ENCODE assay signal across 11 cellular contexts in genomic region chr12:52151153-52151858, GRCh38. TPM values are rescaled to one million over a fixed set of nuclear protein-coding genes. Genes with fewer than 3 reads are reported as not detected.
A peak's percentile ranks its signal among the peaks of the same experiment; 100 is the strongest.
DNase-seq lines count a peak whose midpoint lies in the region; ATAC-seq and TF ChIP-seq lines count a peak whose summit lies in the region.
"Had no signal": no experiment of that assay in that cellular context is flagged by ENCODE, and none has a peak within 500 bp of the region (broad histone marks: within the 10 kb centered on the region; RNA-seq: fewer than 3 reads in every experiment).

No MANE protein-coding gene starts in this region.

- no peak overlapping the region for H2AFZ ChIP-seq in HCT116 (ENCODE audit: low read depth, low read length, poor library complexity, severe bottlenecking)

- H3K27ac ChIP-seq in HCT116 (ENCODE audit: low read depth, low read length) = peak overlapping the region; percentile 100
- H3K27ac ChIP-seq: right lobe of liver had no signal

- peaks cover 74 to 96% of the 10 kb centered on the region in 2 experiments for H3K4me1 ChIP-seq in HCT116 (ENCODE audit: control insufficient read depth in 1 of 2, insufficient read depth in 2 of 2, low read length in 2 of 2)
- H3K4me1 ChIP-seq: right lobe of liver had no signal

- no peak for DNase-seq in HCT116 (ENCODE audit: low read depth, low spot score)
- DNase-seq in WTC11 (ENCODE audit: low spot score) = no peak
- DNase-seq in glutamatergic neuron = no peak
- DNase-seq in stimulated activated effector memory CD8-positive, alpha-beta T cell treated with anti-CD3 and anti-CD28 coated beads, Interleukin-12 subunit alpha, Interleukin-12 subunit beta, amount 100 ng/mL, for 72 hours (ENCODE audit: low spot score in 2 of 2) = no peak
- DNase-seq in NOMO-1 treated with dmso at 0.1 percent for 144 hours (lab: John Stamatoyannopoulos, UW; ENCODE audit: unreplicated experiment) = no peak
- DNase-seq in hepatic stellate cell (ENCODE audit: low spot score) = no peak
- no peak for DNase-seq in T1000 (lab: John Stamatoyannopoulos, UW)
- DNase-seq: NCI-H1417 treated with DMSO at 0.1 percent for 48 hours had no signal

- H3K9me3 Mint-ChIP-seq in WTC11 (no peaks in the 10 kb centered on the region), glutamatergic neuron (ENCODE audit: unreplicated experiment) (peaks cover 1% of the 10 kb centered on the region)
- H3K9me3 Mint-ChIP-seq in stimulated activated effector memory CD8-positive, alpha-beta T cell treated with anti-CD3 and anti-CD28 coated beads, Interleukin-12 subunit alpha, Interleukin-12 subunit beta, amount 100 ng/mL, for 72 hours = no peaks in the 10 kb centered on the region

- H4K20me1 ChIP-seq in HCT116 (ENCODE audit: insufficient read depth) = no peaks in the 10 kb centered on the region

- CTCF ChIA-PET in HCT116 (lab: Charles Lee) (interaction anchor here (0.7 to 1.8 kb wide), 5 partner anchors 176 to 728 kb away, joined by 3 to 9 read pairs (median 3); no protein-coding TSS in a partner anchor), WTC11 (lab: Charles Lee) (interaction anchor here (0.6 to 2.6 kb wide), 6 partner anchors 8 to 847 kb away, joined by 3 to 9 read pairs (median 3); no protein-coding TSS in a partner anchor)

- H3K4me2 ChIP-seq in HCT116 (ENCODE audit: low read length) = peak overlapping the region; percentile 87

- TF ChIP-seq CTCF in HCT116 (IDR thresholded peaks at IDR 0.05 in 2 of 3, conservative IDR thresholded peaks at IDR 0.05 in 1 of 3; ENCODE audit: borderline replicate concordance in 1 of 3, insufficient read depth in 1 of 3, low read depth in 2 of 3, low read length in 2 of 3) = no peak
- no peak for TF ChIP-seq CTCF in WTC11 (IDR thresholded peaks at IDR 0.05)
- TF ChIP-seq CTCF in glutamatergic neuron (IDR thresholded peaks at IDR 0.05; ENCODE audit: partially characterized antibody, unreplicated experiment) = no peak

- H3K36me3 Mint-ChIP-seq in WTC11 = no peaks in the 10 kb centered on the region
- no peaks in the 10 kb centered on the region for H3K36me3 Mint-ChIP-seq in glutamatergic neuron (ENCODE audit: unreplicated experiment)
- H3K36me3 Mint-ChIP-seq in stimulated activated effector memory CD8-positive, alpha-beta T cell treated with anti-CD3 and anti-CD28 coated beads, Interleukin-12 subunit alpha, Interleukin-12 subunit beta, amount 100 ng/mL, for 72 hours = no peaks in the 10 kb centered on the region

- peaks cover 6% of the 10 kb centered on the region; the same call in 1 of the 2 replicates for H3K79me2 ChIP-seq in HCT116 (ENCODE audit: insufficient read depth, low read length)

- peak overlapping the region; percentile 91 for H3K9ac ChIP-seq in HCT116 (ENCODE audit: low read length)

- no peak for TF ChIP-seq POLR2A in HCT116 (IDR thresholded peaks at IDR 0.05; ENCODE audit: borderline replicate concordance, extremely low read depth, insufficient read depth, insufficient read length)

- no TSS peak for BruUV-seq in HCT116 (replicated peaks; lab: Mats Ljungman, UMichigan)

- POLR2A ChIA-PET in HCT116 (lab: Charles Lee) (interaction anchor here (1.5 kb wide), 1 partner anchor 724 kb away, joined by 3 read pairs; no protein-coding TSS in a partner anchor), WTC11 (lab: Charles Lee) (no interaction called here)

- H3K27me3 Mint-ChIP-seq in WTC11 (ENCODE audit: low read depth) (no peaks in the 10 kb centered on the region), glutamatergic neuron (ENCODE audit: unreplicated experiment) (peaks cover 6% of the 10 kb centered on the region)

- H3K27me3 ChIP-seq in HCT116 (ENCODE audit: insufficient read depth, low read length) = no peaks in the 10 kb centered on the region
- H3K27me3 ChIP-seq: heart left ventricle, right lobe of liver had no signal

- H3K4me1 Mint-ChIP-seq in WTC11 = peaks cover 16% of the 10 kb centered on the region
- H3K4me1 Mint-ChIP-seq in glutamatergic neuron (ENCODE audit: low read depth, unreplicated experiment) = no peaks in the 10 kb centered on the region
- peaks cover 21% of the 10 kb centered on the region for H3K4me1 Mint-ChIP-seq in stimulated activated effector memory CD8-positive, alpha-beta T cell treated with anti-CD3 and anti-CD28 coated beads, Interleukin-12 subunit alpha, Interleukin-12 subunit beta, amount 100 ng/mL, for 72 hours

- intact Hi-C loops in HCT116 (cut with micrococcal nuclease) = no loop called here

- H3K4me3 Mint-ChIP-seq in WTC11 (peak overlapping the region; percentile 40; the same call in 1 of the 2 replicates), glutamatergic neuron (ENCODE audit: unreplicated experiment) (peak overlapping the region; percentile 55)
- peak overlapping the region; percentile 59 for H3K4me3 Mint-ChIP-seq in stimulated activated effector memory CD8-positive, alpha-beta T cell treated with anti-CD3 and anti-CD28 coated beads, Interleukin-12 subunit alpha, Interleukin-12 subunit beta, amount 100 ng/mL, for 72 hours

- H3K9me3 ChIP-seq in HCT116 (ENCODE audit: control insufficient read depth in 1 of 2, insufficient read depth in 1 of 2, low read depth in 1 of 2, low read length in 2 of 2) = no peaks in the 10 kb centered on the region
- H3K9me3 ChIP-seq: heart left ventricle, right lobe of liver had no signal

- no peaks in the 10 kb centered on the region for H3K36me3 ChIP-seq in HCT116 (ENCODE audit: control insufficient read depth in 1 of 2, insufficient read depth in 2 of 2, low read length in 2 of 2)
- H3K36me3 ChIP-seq: heart left ventricle, right lobe of liver had no signal

- RAD21 ChIA-PET in HCT116 (lab: Charles Lee; ENCODE audit: low non-redundant PET in 1 of 2, low total read pairs in 2 of 2, uncharacterized antibody in 2 of 2, unreplicated experiment in 2 of 2) = no interaction called here

- ATAC-seq in HCT116 = no peak
- no peak for ATAC-seq in WTC11
- ATAC-seq in stimulated activated effector memory CD8-positive, alpha-beta T cell treated with anti-CD3 and anti-CD28 coated beads, Interleukin-12 subunit alpha, Interleukin-12 subunit beta, amount 100 ng/mL, for 72 hours = no peak
- ATAC-seq in GM18861 (IDR thresholded peaks at IDR 0.05; ENCODE audit: unreplicated experiment) = no peak

- no peak overlapping the region for H3K27ac Mint-ChIP-seq in WTC11
- no peak overlapping the region for H3K27ac Mint-ChIP-seq in glutamatergic neuron (ENCODE audit: unreplicated experiment)
- peak overlapping the region; percentile 81 for H3K27ac Mint-ChIP-seq in stimulated activated effector memory CD8-positive, alpha-beta T cell treated with anti-CD3 and anti-CD28 coated beads, Interleukin-12 subunit alpha, Interleukin-12 subunit beta, amount 100 ng/mL, for 72 hours

- no peaks in the 10 kb centered on the region for H3K9me2 ChIP-seq in HCT116 (ENCODE audit: insufficient read depth)

- no peak for TF ChIP-seq RAD21 in HCT116 (IDR thresholded peaks at IDR 0.05; ENCODE audit: low read depth)

- peak overlapping the region in 1 of 2 experiments; percentile 41; a peak in 1 of 4 replicates for H3K4me3 ChIP-seq in HCT116 (replicated peaks in 1 of 2; ENCODE audit: low read depth in 1 of 2, low read length in 2 of 2)

TF ChIP-seq in HCT116, 20 proteins besides CTCF, POLR2A, EP300 and RAD21:
- TF ChIP-seq ZFX (IDR thresholded peaks at IDR 0.05) = peak; percentile 45
- TF ChIP-seq SIN3A (IDR thresholded peaks at IDR 0.05; ENCODE audit: low read depth) = no peak
TF ChIP-seq in HCT116: peak in this region for 1.

TF ChIP-seq in WTC11, 78 proteins besides CTCF, POLR2A, EP300 and RAD21:
- TF ChIP-seq, protein P1, sequence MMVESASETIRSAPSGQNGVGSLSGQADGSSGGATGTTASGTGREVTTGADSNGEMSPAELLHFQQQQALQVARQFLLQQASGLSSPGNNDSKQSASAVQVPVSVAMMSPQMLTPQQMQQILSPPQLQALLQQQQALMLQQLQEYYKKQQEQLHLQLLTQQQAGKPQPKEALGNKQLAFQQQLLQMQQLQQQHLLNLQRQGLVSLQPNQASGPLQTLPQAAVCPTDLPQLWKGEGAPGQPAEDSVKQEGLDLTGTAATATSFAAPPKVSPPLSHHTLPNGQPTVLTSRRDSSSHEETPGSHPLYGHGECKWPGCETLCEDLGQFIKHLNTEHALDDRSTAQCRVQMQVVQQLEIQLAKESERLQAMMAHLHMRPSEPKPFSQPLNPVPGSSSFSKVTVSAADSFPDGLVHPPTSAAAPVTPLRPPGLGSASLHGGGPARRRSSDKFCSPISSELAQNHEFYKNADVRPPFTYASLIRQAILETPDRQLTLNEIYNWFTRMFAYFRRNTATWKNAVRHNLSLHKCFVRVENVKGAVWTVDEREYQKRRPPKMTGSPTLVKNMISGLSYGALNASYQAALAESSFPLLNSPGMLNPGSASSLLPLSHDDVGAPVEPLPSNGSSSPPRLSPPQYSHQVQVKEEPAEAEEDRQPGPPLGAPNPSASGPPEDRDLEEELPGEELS (CRISPR knock-in tag; IDR thresholded peaks at IDR 0.05) = no peak
- TF ChIP-seq NR3C1 (CRISPR knock-in tag; conservative IDR thresholded peaks at IDR 0.05; ENCODE audit: low read depth) (no peak), ZNF263 (CRISPR knock-in tag; IDR thresholded peaks at IDR 0.05; ENCODE audit: low read depth) (no peak), PRRX2 (CRISPR knock-in tag; IDR thresholded peaks at IDR 0.05) (no peak), NR1H2 (CRISPR knock-in tag; IDR thresholded peaks at IDR 0.05) (no peak)

RNA-seq across cellular contexts. Expression of gene KRT80, which starts 40.5 kb away (rescaled TPM):
- total RNA-seq in HCT116 (2021; ENCODE audit: unreplicated experiment) (8.8 TPM), WTC11 (2021) (0.09 to 0.11 TPM (median 0.11 TPM) in 3 replicates), glutamatergic neuron (ENCODE audit: unreplicated experiment) (not detected)
- 14.4 and 24.3 TPM in 2 replicates for polyA plus RNA-seq in HCT116 (2012)
